In genomic region chr16:72876981-72877373, GRCh38 we compare ENCODE assay signal across 13 cellular contexts.
DNase-seq lines count a peak whose midpoint lies in the region; ATAC-seq and TF ChIP-seq lines count a peak whose summit lies in the region.
"Had no signal": no experiment of that assay in that cellular context is flagged by ENCODE, and none has a peak within 500 bp of the region (broad histone marks: within the 10 kb centered on the region; RNA-seq: fewer than 3 reads in every experiment).

No MANE protein-coding gene starts in this region.

- peak overlapping the region; percentile 50 for H3K4me2 ChIP-seq in SK-N-SH

- DNase-seq in SK-N-SH = no peak
- no peak for DNase-seq in WTC11 (ENCODE audit: low spot score)
- DNase-seq in iris pigment epithelial cell (ENCODE audit: low read depth) = peak; percentile 67
- no peak for DNase-seq in thoracic aorta (ENCODE audit: low spot score)
- DNase-seq in stimulated activated CD4-positive, alpha-beta T cell treated with anti-CD3 and anti-CD28 coated beads, Interleukin-4, amount 100 ng/mL, for 24 hours = no peak
- no peak for DNase-seq in NCI-H2081 treated with DMSO at 0.1 percent for 48 hours (lab: John Stamatoyannopoulos, UW)
- DNase-seq: activated CD4-positive, alpha-beta T cell treated with anti-CD3 and anti-CD28 coated beads for 1 hour; erythroblast; NCI-H1417 had no signal

- CTCF ChIA-PET in SK-N-SH (lab: Yijun Ruan, JAX) (no interaction called here), WTC11 (lab: Charles Lee) (interaction anchor here (1.6 kb wide), 1 partner anchor 44 kb away, joined by 6 read pairs; no protein-coding TSS in a partner anchor)

- peaks cover 22% of the 10 kb centered on the region; the same call in 1 of the 2 replicates for H3K79me2 ChIP-seq in SK-N-SH (ENCODE audit: insufficient read depth)

- H3K4me3 ChIP-seq in SK-N-SH (ENCODE audit: low read depth in 2 of 2, low read length in 1 of 2) (no peak overlapping the region), thoracic aorta (no peak overlapping the region)

- no peak; the same call in none of the 3 replicates for ATAC-seq in SK-N-SH treated with all-trans-retinoic acid at 6 μM for 48 hours
- no peak for ATAC-seq in WTC11
- no peak for ATAC-seq in thoracic aorta (ENCODE audit: insufficient number of reproducible peaks, low FRiP score, low read depth)
- ATAC-seq in HG02642 (IDR thresholded peaks at IDR 0.05; ENCODE audit: poor library complexity, unreplicated experiment) = no peak

- H4K20me1 ChIP-seq in SK-N-SH (ENCODE audit: insufficient read depth) = no peaks in the 10 kb centered on the region

- peak overlapping the region; percentile 16 to 74 for H3K27ac ChIP-seq in SK-N-SH (ENCODE audit: low read depth in 2 of 2, low read length in 1 of 2)
- peak overlapping the region; percentile 37 to 58 for H3K27ac ChIP-seq in thoracic aorta
- H3K27ac ChIP-seq: 22Rv1 had no signal

- H3K27me3 Mint-ChIP-seq in WTC11 (ENCODE audit: low read depth) = no peaks in the 10 kb centered on the region

- H3K9me2 ChIP-seq in SK-N-SH = no peaks in the 10 kb centered on the region

- no peak for TF ChIP-seq EP300 in SK-N-SH (IDR thresholded peaks at IDR 0.05; ENCODE audit: borderline replicate concordance in 1 of 2, low read depth in 1 of 2, low read length in 1 of 2)

- no peak overlapping the region for H3K4me3 Mint-ChIP-seq in WTC11
- H3K4me3 Mint-ChIP-seq: stimulated activated naive CD8-positive, alpha-beta T cell treated with anti-CD3 and anti-CD28 coated beads, Interleukin-15, amount 100 ng/mL, for 72 hours had no signal

- H3K27ac Mint-ChIP-seq in WTC11 = peak overlapping the region; percentile 14; the same call in 1 of the 2 replicates

- peaks cover 19% of the 10 kb centered on the region for H3K9me3 Mint-ChIP-seq in WTC11
- H3K9me3 Mint-ChIP-seq: stimulated activated naive CD8-positive, alpha-beta T cell treated with anti-CD3 and anti-CD28 coated beads, Interleukin-15, amount 100 ng/mL, for 72 hours had no signal

- POLR2A ChIA-PET in SK-N-SH (lab: Yijun Ruan, JAX) (interaction anchor here (0.7 kb wide), 1 partner anchor 92 kb away, joined by 9 read pairs; no protein-coding TSS in a partner anchor), WTC11 (lab: Charles Lee) (no interaction called here)

- H2AFZ ChIP-seq in SK-N-SH (ENCODE audit: low read depth) = no peak overlapping the region

- no peak for TF ChIP-seq RAD21 in SK-N-SH (IDR thresholded peaks at IDR 0.05; ENCODE audit: low read length)

- 90% methylated on average over 9 of the region's 9 CpGs for WGBS in SK-N-SH (ENCODE audit: low lambda C conversion rate)

- no peaks in the 10 kb centered on the region for H3K9me3 ChIP-seq in SK-N-SH
- no peaks in the 10 kb centered on the region for H3K9me3 ChIP-seq in thoracic aorta

- H3F3A ChIP-seq in SK-N-SH (replicated peaks; ENCODE audit: insufficient read depth) = peaks cover 16% of the 10 kb centered on the region

- no peak overlapping the region for H3K9ac ChIP-seq in SK-N-SH

- peaks cover 18% of the 10 kb centered on the region for H3K36me3 Mint-ChIP-seq in WTC11

- peaks cover 5% of the 10 kb centered on the region; the same call in 1 of the 2 replicates for H3K4me1 Mint-ChIP-seq in WTC11

- peaks cover 26 to 33% of the 10 kb centered on the region in 2 experiments for H3K4me1 ChIP-seq in SK-N-SH (ENCODE audit: control insufficient read depth in 1 of 2, insufficient read depth in 2 of 2, low read depth in 1 of 2, low read length in 1 of 2)
- H3K4me1 ChIP-seq in thoracic aorta (ENCODE audit: control insufficient read depth in 1 of 2, low read depth in 2 of 2) = peaks cover 26 to 58% of the 10 kb centered on the region in 2 donors

- no peaks in the 10 kb centered on the region for H3K27me3 ChIP-seq in SK-N-SH (ENCODE audit: insufficient read depth)
- no peaks in the 10 kb centered on the region for H3K27me3 ChIP-seq in thoracic aorta (replicated peaks; ENCODE audit: insufficient read depth)

- H3K36me3 ChIP-seq in SK-N-SH (replicated peaks in 1 of 2; ENCODE audit: control insufficient read depth in 1 of 2, insufficient read depth in 2 of 2, low read length in 1 of 2) = peaks cover 0 to 9% of the 10 kb centered on the region in 2 experiments
- no peaks in the 10 kb centered on the region for H3K36me3 ChIP-seq in thoracic aorta

- TF ChIP-seq CTCF in SK-N-SH (IDR thresholded peaks at IDR 0.05) (no peak), WTC11 (IDR thresholded peaks at IDR 0.05) (no peak), thoracic aorta (IDR thresholded peaks at IDR 0.05) (no peak)

TF ChIP-seq in SK-N-SH, 30 proteins besides CTCF, POLR2A, EP300 and RAD21 (continues in another document):
- TF ChIP-seq USF2 (IDR thresholded peaks at IDR 0.05; ENCODE audit: borderline replicate concordance, low read depth, low read length) (no peak), ELF1 (IDR thresholded peaks at IDR 0.05) (no peak), EZH2phosphoT487 (IDR thresholded peaks at IDR 0.05; ENCODE audit: borderline replicate concordance, low read depth) (no peak)
- TF ChIP-seq, protein P1, sequence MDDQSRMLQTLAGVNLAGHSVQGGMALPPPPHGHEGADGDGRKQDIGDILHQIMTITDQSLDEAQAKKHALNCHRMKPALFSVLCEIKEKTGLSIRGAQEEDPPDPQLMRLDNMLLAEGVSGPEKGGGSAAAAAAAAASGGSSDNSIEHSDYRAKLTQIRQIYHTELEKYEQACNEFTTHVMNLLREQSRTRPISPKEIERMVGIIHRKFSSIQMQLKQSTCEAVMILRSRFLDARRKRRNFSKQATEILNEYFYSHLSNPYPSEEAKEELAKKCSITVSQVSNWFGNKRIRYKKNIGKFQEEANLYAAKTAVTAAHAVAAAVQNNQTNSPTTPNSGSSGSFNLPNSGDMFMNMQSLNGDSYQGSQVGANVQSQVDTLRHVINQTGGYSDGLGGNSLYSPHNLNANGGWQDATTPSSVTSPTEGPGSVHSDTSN (IDR thresholded peaks at IDR 0.05) = no peak

TF ChIP-seq in SK-N-SH treated with all-trans-retinoic acid at 6 μM for 48 hours, 23 proteins besides CTCF, POLR2A, EP300 and RAD21 (continues in another document):
- TF ChIP-seq ZFP30 (CRISPR knock-in tag; IDR thresholded peaks at IDR 0.05) = no peak
- no peak for TF ChIP-seq ESRRG (CRISPR knock-in tag; IDR thresholded peaks at IDR 0.05)
- TF ChIP-seq OSR1 (CRISPR knock-in tag; IDR thresholded peaks at IDR 0.05) = no peak
- TF ChIP-seq ARNTL (CRISPR knock-in tag; IDR thresholded peaks at IDR 0.05; ENCODE audit: borderline replicate concordance, low read depth) = no peak
- TF ChIP-seq, protein P2, sequence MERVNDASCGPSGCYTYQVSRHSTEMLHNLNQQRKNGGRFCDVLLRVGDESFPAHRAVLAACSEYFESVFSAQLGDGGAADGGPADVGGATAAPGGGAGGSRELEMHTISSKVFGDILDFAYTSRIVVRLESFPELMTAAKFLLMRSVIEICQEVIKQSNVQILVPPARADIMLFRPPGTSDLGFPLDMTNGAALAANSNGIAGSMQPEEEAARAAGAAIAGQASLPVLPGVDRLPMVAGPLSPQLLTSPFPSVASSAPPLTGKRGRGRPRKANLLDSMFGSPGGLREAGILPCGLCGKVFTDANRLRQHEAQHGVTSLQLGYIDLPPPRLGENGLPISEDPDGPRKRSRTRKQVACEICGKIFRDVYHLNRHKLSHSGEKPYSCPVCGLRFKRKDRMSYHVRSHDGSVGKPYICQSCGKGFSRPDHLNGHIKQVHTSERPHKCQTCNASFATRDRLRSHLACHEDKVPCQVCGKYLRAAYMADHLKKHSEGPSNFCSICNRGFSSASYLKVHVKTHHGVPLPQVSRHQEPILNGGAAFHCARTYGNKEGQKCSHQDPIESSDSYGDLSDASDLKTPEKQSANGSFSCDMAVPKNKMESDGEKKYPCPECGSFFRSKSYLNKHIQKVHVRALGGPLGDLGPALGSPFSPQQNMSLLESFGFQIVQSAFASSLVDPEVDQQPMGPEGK (CRISPR knock-in tag; IDR thresholded peaks at IDR 0.05; ENCODE audit: borderline replicate concordance) = no peak
- TF ChIP-seq CSDC2 (CRISPR knock-in tag; IDR thresholded peaks at IDR 0.05) = no peak

TF ChIP-seq in WTC11, 78 proteins besides CTCF, POLR2A, EP300 and RAD21 (continues in another document):
- no peak for TF ChIP-seq TCF7 (CRISPR knock-in tag; IDR thresholded peaks at IDR 0.05; ENCODE audit: low read depth)
- no peak for TF ChIP-seq ELF4 (CRISPR knock-in tag; IDR thresholded peaks at IDR 0.05; ENCODE audit: low read depth)
- no peak for TF ChIP-seq ZNF423 (CRISPR knock-in tag; IDR thresholded peaks at IDR 0.05)
- TF ChIP-seq MYBL2 (CRISPR knock-in tag; IDR thresholded peaks at IDR 0.05) = no peak
- TF ChIP-seq GTF2I (CRISPR knock-in tag; conservative IDR thresholded peaks at IDR 0.05) = no peak
- TF ChIP-seq NR2C2 (CRISPR knock-in tag; IDR thresholded peaks at IDR 0.05) = no peak
- TF ChIP-seq TEAD4 (CRISPR knock-in tag; IDR thresholded peaks at IDR 0.05) = no peak
- no peak for TF ChIP-seq HMGA2 (CRISPR knock-in tag; IDR thresholded peaks at IDR 0.05)
- TF ChIP-seq, protein P3, sequence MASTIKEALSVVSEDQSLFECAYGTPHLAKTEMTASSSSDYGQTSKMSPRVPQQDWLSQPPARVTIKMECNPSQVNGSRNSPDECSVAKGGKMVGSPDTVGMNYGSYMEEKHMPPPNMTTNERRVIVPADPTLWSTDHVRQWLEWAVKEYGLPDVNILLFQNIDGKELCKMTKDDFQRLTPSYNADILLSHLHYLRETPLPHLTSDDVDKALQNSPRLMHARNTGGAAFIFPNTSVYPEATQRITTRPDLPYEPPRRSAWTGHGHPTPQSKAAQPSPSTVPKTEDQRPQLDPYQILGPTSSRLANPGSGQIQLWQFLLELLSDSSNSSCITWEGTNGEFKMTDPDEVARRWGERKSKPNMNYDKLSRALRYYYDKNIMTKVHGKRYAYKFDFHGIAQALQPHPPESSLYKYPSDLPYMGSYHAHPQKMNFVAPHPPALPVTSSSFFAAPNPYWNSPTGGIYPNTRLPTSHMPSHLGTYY (CRISPR knock-in tag; IDR thresholded peaks at IDR 0.05) = no peak
- no peak for TF ChIP-seq SOX15 (CRISPR knock-in tag; IDR thresholded peaks at IDR 0.05)
- no peak for TF ChIP-seq SMAD3 (CRISPR knock-in tag; IDR thresholded peaks at IDR 0.05; ENCODE audit: borderline replicate concordance)
- TF ChIP-seq FOXP1 (CRISPR knock-in tag; IDR thresholded peaks at IDR 0.05; ENCODE audit: borderline replicate concordance) = no peak
- no peak for TF ChIP-seq MXD4 (CRISPR knock-in tag; IDR thresholded peaks at IDR 0.05; ENCODE audit: borderline replicate concordance)
